9 cellular contexts compared by ENCODE assay signal in the genomic region with DNA sequence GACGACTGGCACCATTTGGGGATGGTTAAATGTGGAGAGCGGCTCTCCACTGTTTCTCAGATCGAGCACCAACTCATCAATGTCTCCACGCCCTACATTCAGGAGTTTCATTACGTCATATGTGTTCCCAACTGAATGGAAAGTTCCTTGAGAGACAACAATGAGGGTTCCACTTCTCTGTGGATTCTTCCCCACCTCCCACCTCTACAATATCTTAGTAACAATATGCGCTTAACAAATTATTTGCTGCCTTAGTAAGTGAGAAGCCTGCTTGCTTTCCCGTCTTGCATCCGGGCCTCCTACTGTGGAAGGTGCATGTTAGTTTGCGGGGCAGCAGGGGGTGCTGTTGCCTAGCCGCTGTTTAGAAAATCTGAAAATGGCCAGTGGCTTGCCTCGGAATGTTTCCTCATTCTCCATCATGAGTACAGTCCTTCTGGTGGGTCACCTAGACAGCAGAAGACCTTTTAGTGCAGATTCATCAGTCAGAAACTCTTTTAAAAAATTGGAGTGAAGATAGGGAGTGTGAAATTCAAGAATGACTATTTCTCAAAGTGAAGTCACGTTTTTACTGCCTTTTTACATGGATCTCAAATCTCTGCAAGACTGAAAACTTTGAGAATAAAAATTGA. TPM values are rescaled to one million over a fixed set of nuclear protein-coding genes. Genes with fewer than 3 reads are reported as not detected.
DNase-seq lines count a peak whose midpoint lies in the region; TF ChIP-seq lines count a peak whose summit lies in the region.
"Had no signal": no experiment of that assay in that cellular context is flagged by ENCODE, and none has a peak within 500 bp of the region (broad histone marks: within the 10 kb centered on the region; RNA-seq: fewer than 3 reads in every experiment).

No MANE protein-coding gene starts in this region.

- H3K4me1 ChIP-seq in HAP-1 (peaks cover 11% of the 10 kb centered on the region), colonic mucosa (no peaks in the 10 kb centered on the region), liver (ENCODE audit: control insufficient read depth in 4 of 4, insufficient read depth in 4 of 4, low read length in 3 of 4) (peaks cover 0 to 5% (median 0%) of the 10 kb centered on the region in 4 donors)
- H3K4me1 ChIP-seq: BLaER1 had no signal

- H3K27me3 ChIP-seq in HAP-1 (ENCODE audit: low read depth), result no peaks in the 10 kb centered on the region
- no peaks in the 10 kb centered on the region for H3K27me3 ChIP-seq in colonic mucosa
- no peaks in the 10 kb centered on the region for H3K27me3 ChIP-seq in liver (ENCODE audit: control insufficient read depth in 4 of 4, insufficient read depth in 4 of 4, low read length in 3 of 4)
- H3K27me3 ChIP-seq: BLaER1 had no signal

- H3K9me3 ChIP-seq in HAP-1 (no peaks in the 10 kb centered on the region), colonic mucosa (no peaks in the 10 kb centered on the region), liver (ENCODE audit: control insufficient read depth in 4 of 4, low read length in 3 of 4) (no peaks in the 10 kb centered on the region)
- H3K9me3 ChIP-seq: BLaER1 had no signal

- TF ChIP-seq RAD21 in liver (IDR thresholded peaks at IDR 0.05), result peak; percentile 93 to 96

- H3K9ac ChIP-seq in colonic mucosa (ENCODE audit: low read depth in 2 of 2, low read length in 2 of 2) (no peak overlapping the region), liver (ENCODE audit: low read depth in 1 of 2, low read length in 2 of 2) (no peak overlapping the region)
- H3K9ac ChIP-seq: BLaER1 had no signal

- no peak overlapping the region for H3K27ac ChIP-seq in colonic mucosa
- no peak overlapping the region for H3K27ac ChIP-seq in liver (ENCODE audit: low read depth in 1 of 2, low read length in 2 of 2)
- H3K27ac ChIP-seq: BLaER1 had no signal

- peaks cover 17% of the 10 kb centered on the region for H3K36me3 ChIP-seq in HAP-1 (replicated peaks)
- H3K36me3 ChIP-seq in colonic mucosa, result no peaks in the 10 kb centered on the region
- H3K36me3 ChIP-seq in liver (ENCODE audit: control insufficient read depth in 4 of 4, insufficient read depth in 3 of 4, low read depth in 1 of 4, low read length in 3 of 4), result peaks cover 2 to 13% (median 8%) of the 10 kb centered on the region in 4 donors
- H3K36me3 ChIP-seq: BLaER1 had no signal

- DNase-seq in DMS153 treated with DMSO at 0.1 percent for 48 hours (lab: John Stamatoyannopoulos, UW; ENCODE audit: unreplicated experiment), result peak; percentile 15
- no peak for DNase-seq in DMS153 (lab: John Stamatoyannopoulos, UW)
- DNase-seq in HAP-1 (ENCODE audit: low spot score in 2 of 2), result peak; percentile 72 to 73
- DNase-seq in NAMALWA (ENCODE audit: low spot score), result peak; percentile 75
- DNase-seq in SW480 (ENCODE audit: low spot score), result peak; percentile 58
- peak; percentile 35 for DNase-seq in colonic mucosa
- peak; percentile 12 for DNase-seq in stromal cell of bone marrow (ENCODE audit: low read depth)

- in situ Hi-C loops in HAP-1 (cut with MboI; ENCODE audit: low sequenced_read_pairs), result loop anchor here (5.0 to 25.0 kb wide), 2 partner anchors 199 to 819 kb away; no protein-coding TSS in a partner anchor

- no peak overlapping the region for H3K4me3 ChIP-seq in HAP-1
- H3K4me3 ChIP-seq in colonic mucosa, result no peak overlapping the region
- no peak overlapping the region for H3K4me3 ChIP-seq in liver (ENCODE audit: low read depth in 1 of 3, low read length in 3 of 3)
- H3K4me3 ChIP-seq: BLaER1 had no signal

- TF ChIP-seq CTCF in colonic mucosa (IDR thresholded peaks at IDR 0.05), result peak; percentile 64
- peak; percentile 89 for TF ChIP-seq CTCF in liver (IDR thresholded peaks at IDR 0.05; ENCODE audit: low read depth, low read length, missing input control)

- WGBS in liver, result 33% methylated on average over 12 of the region's 12 CpGs

- intact Hi-C loops in colonic mucosa (cut with DNase I), result loop anchor here (2.0 kb wide), 1 partner anchor 190 kb away; no protein-coding TSS in a partner anchor

TF ChIP-seq in liver, 16 proteins besides CTCF, POLR2A, EP300 and RAD21:
- TF ChIP-seq ATF3 (IDR thresholded peaks at IDR 0.05) (no peak), NR2F2 (IDR thresholded peaks at IDR 0.05) (no peak), REST (IDR thresholded peaks at IDR 0.05) (no peak), MAX (IDR thresholded peaks at IDR 0.05) (no peak), FOXA2 (IDR thresholded peaks at IDR 0.05) (no peak), HNF4A (conservative IDR thresholded peaks at IDR 0.05) (no peak), TAF1 (conservative IDR thresholded peaks at IDR 0.05) (no peak), JUND (IDR thresholded peaks at IDR 0.05) (no peak), SP1 (IDR thresholded peaks at IDR 0.05) (no peak), GABPA (IDR thresholded peaks at IDR 0.05 in 1 of 2, conservative IDR thresholded peaks at IDR 0.05 in 1 of 2) (no peak), FOXA1 (IDR thresholded peaks at IDR 0.05) (no peak), RXRA (IDR thresholded peaks at IDR 0.05) (no peak), HNF4G (IDR thresholded peaks at IDR 0.05) (no peak), YY1 (IDR thresholded peaks at IDR 0.05) (no peak), EGR1 (IDR thresholded peaks at IDR 0.05; ENCODE audit: low read depth in 2 of 2) (no peak)
- TF ChIP-seq, protein P1, sequence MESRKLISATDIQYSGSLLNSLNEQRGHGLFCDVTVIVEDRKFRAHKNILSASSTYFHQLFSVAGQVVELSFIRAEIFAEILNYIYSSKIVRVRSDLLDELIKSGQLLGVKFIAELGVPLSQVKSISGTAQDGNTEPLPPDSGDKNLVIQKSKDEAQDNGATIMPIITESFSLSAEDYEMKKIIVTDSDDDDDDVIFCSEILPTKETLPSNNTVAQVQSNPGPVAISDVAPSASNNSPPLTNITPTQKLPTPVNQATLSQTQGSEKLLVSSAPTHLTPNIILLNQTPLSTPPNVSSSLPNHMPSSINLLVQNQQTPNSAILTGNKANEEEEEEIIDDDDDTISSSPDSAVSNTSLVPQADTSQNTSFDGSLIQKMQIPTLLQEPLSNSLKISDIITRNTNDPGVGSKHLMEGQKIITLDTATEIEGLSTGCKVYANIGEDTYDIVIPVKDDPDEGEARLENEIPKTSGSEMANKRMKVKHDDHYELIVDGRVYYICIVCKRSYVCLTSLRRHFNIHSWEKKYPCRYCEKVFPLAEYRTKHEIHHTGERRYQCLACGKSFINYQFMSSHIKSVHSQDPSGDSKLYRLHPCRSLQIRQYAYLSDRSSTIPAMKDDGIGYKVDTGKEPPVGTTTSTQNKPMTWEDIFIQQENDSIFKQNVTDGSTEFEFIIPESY (IDR thresholded peaks at IDR 0.05), result no peak

RNA-seq across cellular contexts. Expression of gene PHOX2B, which starts 55.7 kb away (rescaled TPM):
- total RNA-seq in colonic mucosa, result under 1 TPM in 1 of 2 donors, not detected in 1; 0.56 TPM
- total RNA-seq in liver, result not detected
- polyA plus RNA-seq in liver, result not detected
